Comparison of ENCODE assay signal across 1 cellular context in the genomic region with DNA sequence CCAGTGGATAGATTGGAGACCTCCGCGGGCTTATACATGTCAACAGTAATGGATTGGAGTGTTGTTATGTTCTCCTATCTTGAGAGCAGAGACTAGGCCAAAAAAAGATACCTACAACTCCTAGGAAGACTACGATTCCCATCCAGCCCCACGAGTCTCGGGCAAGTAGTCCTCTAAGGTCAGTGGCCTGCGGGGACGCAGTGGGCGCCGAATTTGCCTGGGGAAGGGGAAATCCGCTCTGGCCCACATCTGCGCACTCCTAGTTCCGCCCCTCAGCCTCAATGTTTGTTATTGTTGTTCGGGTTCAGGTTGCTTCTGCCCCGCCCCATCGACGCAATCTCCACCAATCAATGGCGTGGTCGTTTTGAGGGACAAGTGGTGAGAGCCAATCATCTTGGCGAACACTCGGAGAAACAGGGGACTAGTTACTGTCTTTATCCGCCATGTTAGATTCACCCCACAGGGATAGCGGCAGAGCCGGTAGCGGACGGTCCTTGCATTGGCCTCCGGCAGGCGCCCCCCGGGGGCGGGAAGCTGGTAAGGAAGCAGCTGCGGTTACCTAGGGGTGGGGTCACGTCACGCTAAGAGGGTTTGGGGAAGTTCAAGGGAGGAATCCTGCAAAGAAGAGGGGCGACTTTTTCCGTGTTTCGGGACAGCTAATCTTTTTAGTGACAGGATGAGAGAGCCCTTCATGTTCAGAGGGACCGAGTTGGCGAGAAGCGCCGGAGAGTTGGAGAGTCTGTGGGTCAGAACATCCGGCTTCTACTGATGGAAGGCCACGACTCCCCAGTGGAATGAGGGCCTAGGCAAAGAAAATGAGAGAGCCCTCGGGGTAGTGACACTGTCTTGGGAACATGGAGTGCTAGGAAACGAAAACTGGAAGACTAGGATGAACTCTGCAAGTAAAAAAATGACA.
TF ChIP-seq lines count a peak whose summit lies in the region.

A gene with protein sequence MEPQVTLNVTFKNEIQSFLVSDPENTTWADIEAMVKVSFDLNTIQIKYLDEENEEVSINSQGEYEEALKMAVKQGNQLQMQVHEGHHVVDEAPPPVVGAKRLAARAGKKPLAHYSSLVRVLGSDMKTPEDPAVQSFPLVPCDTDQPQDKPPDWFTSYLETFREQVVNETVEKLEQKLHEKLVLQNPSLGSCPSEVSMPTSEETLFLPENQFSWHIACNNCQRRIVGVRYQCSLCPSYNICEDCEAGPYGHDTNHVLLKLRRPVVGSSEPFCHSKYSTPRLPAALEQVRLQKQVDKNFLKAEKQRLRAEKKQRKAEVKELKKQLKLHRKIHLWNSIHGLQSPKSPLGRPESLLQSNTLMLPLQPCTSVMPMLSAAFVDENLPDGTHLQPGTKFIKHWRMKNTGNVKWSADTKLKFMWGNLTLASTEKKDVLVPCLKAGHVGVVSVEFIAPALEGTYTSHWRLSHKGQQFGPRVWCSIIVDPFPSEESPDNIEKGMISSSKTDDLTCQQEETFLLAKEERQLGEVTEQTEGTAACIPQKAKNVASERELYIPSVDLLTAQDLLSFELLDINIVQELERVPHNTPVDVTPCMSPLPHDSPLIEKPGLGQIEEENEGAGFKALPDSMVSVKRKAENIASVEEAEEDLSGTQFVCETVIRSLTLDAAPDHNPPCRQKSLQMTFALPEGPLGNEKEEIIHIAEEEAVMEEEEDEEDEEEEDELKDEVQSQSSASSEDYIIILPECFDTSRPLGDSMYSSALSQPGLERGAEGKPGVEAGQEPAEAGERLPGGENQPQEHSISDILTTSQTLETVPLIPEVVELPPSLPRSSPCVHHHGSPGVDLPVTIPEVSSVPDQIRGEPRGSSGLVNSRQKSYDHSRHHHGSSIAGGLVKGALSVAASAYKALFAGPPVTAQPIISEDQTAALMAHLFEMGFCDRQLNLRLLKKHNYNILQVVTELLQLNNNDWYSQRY (plus strand): TSS at position 449 of the 916 bp plus-strand sequence. CDS start 4,586 bp downstream, outside the sequence.

TF ChIP-seq in K562, 482 proteins besides CTCF, POLR2A, EP300 and RAD21 (continued from another document and continues in another):
- TF ChIP-seq, protein P1, sequence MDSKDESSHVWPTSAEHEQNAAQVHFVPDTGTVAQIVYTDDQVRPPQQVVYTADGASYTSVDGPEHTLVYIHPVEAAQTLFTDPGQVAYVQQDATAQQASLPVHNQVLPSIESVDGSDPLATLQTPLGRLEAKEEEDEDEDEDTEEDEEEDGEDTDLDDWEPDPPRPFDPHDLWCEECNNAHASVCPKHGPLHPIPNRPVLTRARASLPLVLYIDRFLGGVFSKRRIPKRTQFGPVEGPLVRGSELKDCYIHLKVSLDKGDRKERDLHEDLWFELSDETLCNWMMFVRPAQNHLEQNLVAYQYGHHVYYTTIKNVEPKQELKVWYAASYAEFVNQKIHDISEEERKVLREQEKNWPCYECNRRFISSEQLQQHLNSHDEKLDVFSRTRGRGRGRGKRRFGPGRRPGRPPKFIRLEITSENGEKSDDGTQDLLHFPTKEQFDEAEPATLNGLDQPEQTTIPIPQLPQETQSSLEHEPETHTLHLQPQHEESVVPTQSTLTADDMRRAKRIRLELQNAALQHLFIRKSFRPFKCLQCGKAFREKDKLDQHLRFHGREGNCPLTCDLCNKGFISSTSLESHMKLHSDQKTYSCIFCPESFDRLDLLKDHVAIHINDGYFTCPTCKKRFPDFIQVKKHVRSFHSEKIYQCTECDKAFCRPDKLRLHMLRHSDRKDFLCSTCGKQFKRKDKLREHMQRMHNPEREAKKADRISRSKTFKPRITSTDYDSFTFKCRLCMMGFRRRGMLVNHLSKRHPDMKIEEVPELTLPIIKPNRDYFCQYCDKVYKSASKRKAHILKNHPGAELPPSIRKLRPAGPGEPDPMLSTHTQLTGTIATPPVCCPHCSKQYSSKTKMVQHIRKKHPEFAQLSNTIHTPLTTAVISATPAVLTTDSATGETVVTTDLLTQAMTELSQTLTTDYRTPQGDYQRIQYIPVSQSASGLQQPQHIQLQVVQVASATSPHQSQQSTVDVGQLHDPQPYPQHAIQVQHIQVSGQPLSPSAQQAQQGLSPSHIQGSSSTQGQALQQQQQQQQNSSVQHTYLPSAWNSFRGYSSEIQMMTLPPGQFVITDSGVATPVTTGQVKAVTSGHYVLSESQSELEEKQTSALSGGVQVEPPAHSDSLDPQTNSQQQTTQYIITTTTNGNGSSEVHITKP (IDR thresholded peaks at IDR 0.05; ENCODE audit: partially characterized antibody) = peak; percentile 61
- TF ChIP-seq SAP30 (IDR thresholded peaks at IDR 0.05; ENCODE audit: borderline replicate concordance, insufficient read depth, low read depth, low read length, poor library complexity, severe bottlenecking) (peak; percentile 53), MEIS2 (IDR thresholded peaks at IDR 0.05; ENCODE audit: partially characterized antibody) (peak; percentile 35), FOSL1 (tag; conservative IDR thresholded peaks at IDR 0.05) (peak; percentile 26; the same call in 1 of the 2 replicates), ZNF175 (CRISPR knock-in tag; IDR thresholded peaks at IDR 0.05; ENCODE audit: low read depth) (no peak; the same call in 1 of the 2 replicates), SMC3 (conservative IDR thresholded peaks at IDR 0.05; ENCODE audit: insufficient read depth, low read depth, low read length) (0 out of 2 replicates have a peak, but pooled peaks have one; percentile 34), ATF6 (CRISPR knock-in tag; IDR thresholded peaks at IDR 0.05) (0 out of 2 replicates have a peak, but pooled peaks have one; percentile 9), TFAP4 (CRISPR knock-in tag; IDR thresholded peaks at IDR 0.05; ENCODE audit: borderline replicate concordance) (peak; percentile 82; the same call in 1 of the 2 replicates), CTBP1 (IDR thresholded peaks at IDR 0.05; ENCODE audit: borderline replicate concordance) (peak; percentile 74), ZNF639 (CRISPR knock-in tag; conservative IDR thresholded peaks at IDR 0.05 in 1 of 2, IDR thresholded peaks at IDR 0.05 in 1 of 2) (peak in 1 of 2 experiments; percentile 50; a peak in 2 of 4 replicates), RHOXF2B (CRISPR knock-in tag; conservative IDR thresholded peaks at IDR 0.05) (0 out of 2 replicates have a peak, but pooled peaks have one; percentile 56), ZNF316 (IDR thresholded peaks at IDR 0.05) (no peak), POLR2H (tag; IDR thresholded peaks at IDR 0.05; ENCODE audit: low read depth) (peak; percentile 89), HNRNPK (IDR thresholded peaks at IDR 0.05; ENCODE audit: low read depth, low read length, poor library complexity, severe bottlenecking) (no peak), MYC (IDR thresholded peaks at IDR 0.05; ENCODE audit: low read depth, low read length) (peak; percentile 75), MYC (CRISPR knock-in tag; IDR thresholded peaks at IDR 0.05; ENCODE audit: borderline replicate concordance, low read depth) (no peak), MTA1 (IDR thresholded peaks at IDR 0.05; ENCODE audit: borderline replicate concordance) (0 out of 2 replicates have a peak, but pooled peaks have one; percentile 39), CXXC5 (CRISPR knock-in tag; IDR thresholded peaks at IDR 0.05) (peak; percentile 73)
- TF ChIP-seq, protein P2, sequence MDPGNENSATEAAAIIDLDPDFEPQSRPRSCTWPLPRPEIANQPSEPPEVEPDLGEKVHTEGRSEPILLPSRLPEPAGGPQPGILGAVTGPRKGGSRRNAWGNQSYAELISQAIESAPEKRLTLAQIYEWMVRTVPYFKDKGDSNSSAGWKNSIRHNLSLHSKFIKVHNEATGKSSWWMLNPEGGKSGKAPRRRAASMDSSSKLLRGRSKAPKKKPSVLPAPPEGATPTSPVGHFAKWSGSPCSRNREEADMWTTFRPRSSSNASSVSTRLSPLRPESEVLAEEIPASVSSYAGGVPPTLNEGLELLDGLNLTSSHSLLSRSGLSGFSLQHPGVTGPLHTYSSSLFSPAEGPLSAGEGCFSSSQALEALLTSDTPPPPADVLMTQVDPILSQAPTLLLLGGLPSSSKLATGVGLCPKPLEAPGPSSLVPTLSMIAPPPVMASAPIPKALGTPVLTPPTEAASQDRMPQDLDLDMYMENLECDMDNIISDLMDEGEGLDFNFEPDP (CRISPR knock-in tag; IDR thresholded peaks at IDR 0.05) = no peak
- TF ChIP-seq, protein P3, sequence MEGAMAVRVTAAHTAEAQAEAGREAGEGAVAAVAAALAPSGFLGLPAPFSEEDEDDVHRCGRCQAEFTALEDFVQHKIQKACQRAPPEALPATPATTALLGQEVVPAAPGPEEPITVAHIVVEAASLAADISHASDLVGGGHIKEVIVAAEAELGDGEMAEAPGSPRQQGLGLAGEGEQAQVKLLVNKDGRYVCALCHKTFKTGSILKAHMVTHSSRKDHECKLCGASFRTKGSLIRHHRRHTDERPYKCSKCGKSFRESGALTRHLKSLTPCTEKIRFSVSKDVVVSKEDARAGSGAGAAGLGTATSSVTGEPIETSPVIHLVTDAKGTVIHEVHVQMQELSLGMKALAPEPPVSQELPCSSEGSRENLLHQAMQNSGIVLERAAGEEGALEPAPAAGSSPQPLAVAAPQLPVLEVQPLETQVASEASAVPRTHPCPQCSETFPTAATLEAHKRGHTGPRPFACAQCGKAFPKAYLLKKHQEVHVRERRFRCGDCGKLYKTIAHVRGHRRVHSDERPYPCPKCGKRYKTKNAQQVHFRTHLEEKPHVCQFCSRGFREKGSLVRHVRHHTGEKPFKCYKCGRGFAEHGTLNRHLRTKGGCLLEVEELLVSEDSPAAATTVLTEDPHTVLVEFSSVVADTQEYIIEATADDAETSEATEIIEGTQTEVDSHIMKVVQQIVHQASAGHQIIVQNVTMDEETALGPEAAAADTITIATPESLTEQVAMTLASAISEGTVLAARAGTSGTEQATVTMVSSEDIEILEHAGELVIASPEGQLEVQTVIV (CRISPR knock-in tag; IDR thresholded peaks at IDR 0.05; ENCODE audit: borderline replicate concordance) = no peak
- TF ChIP-seq, protein P4, sequence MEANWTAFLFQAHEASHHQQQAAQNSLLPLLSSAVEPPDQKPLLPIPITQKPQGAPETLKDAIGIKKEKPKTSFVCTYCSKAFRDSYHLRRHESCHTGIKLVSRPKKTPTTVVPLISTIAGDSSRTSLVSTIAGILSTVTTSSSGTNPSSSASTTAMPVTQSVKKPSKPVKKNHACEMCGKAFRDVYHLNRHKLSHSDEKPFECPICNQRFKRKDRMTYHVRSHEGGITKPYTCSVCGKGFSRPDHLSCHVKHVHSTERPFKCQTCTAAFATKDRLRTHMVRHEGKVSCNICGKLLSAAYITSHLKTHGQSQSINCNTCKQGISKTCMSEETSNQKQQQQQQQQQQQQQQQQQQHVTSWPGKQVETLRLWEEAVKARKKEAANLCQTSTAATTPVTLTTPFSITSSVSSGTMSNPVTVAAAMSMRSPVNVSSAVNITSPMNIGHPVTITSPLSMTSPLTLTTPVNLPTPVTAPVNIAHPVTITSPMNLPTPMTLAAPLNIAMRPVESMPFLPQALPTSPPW (CRISPR knock-in tag; IDR thresholded peaks at IDR 0.05) = peak; percentile 80
- TF ChIP-seq, protein P5, sequence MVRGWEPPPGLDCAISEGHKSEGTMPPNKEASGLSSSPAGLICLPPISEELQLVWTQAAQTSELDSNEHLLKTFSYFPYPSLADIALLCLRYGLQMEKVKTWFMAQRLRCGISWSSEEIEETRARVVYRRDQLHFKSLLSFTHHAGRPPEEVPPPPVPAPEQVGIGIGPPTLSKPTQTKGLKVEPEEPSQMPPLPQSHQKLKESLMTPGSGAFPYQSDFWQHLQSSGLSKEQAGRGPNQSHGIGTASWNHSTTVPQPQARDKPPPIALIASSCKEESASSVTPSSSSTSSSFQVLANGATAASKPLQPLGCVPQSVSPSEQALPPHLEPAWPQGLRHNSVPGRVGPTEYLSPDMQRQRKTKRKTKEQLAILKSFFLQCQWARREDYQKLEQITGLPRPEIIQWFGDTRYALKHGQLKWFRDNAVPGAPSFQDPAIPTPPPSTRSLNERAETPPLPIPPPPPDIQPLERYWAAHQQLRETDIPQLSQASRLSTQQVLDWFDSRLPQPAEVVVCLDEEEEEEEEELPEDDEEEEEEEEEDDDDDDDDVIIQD (CRISPR knock-in tag; IDR thresholded peaks at IDR 0.05) = no peak
- TF ChIP-seq, protein P6, sequence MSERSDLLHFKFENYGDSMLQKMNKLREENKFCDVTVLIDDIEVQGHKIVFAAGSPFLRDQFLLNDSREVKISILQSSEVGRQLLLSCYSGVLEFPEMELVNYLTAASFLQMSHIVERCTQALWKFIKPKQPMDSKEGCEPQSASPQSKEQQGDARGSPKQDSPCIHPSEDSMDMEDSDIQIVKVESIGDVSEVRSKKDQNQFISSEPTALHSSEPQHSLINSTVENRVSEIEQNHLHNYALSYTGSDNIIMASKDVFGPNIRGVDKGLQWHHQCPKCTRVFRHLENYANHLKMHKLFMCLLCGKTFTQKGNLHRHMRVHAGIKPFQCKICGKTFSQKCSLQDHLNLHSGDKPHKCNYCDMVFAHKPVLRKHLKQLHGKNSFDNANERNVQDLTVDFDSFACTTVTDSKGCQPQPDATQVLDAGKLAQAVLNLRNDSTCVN (CRISPR knock-in tag; IDR thresholded peaks at IDR 0.05) = no peak
- TF ChIP-seq, protein P7, sequence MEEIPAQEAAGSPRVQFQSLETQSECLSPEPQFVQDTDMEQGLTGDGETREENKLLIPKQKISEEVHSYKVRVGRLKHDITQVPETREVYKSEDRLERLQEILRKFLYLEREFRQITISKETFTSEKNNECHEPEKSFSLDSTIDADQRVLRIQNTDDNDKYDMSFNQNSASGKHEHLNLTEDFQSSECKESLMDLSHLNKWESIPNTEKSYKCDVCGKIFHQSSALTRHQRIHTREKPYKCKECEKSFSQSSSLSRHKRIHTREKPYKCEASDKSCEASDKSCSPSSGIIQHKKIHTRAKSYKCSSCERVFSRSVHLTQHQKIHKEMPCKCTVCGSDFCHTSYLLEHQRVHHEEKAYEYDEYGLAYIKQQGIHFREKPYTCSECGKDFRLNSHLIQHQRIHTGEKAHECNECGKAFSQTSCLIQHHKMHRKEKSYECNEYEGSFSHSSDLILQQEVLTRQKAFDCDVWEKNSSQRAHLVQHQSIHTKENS (CRISPR knock-in tag; IDR thresholded peaks at IDR 0.05) = no peak
